18 cellular contexts compared by ENCODE assay signal in genomic region chr12:124437121-124437520, GRCh38.
"Had no signal": no experiment of that assay in that cellular context is flagged by ENCODE, and none has a peak within 500 bp of the region (broad histone marks: within the 10 kb centered on the region; RNA-seq: fewer than 3 reads in every experiment).

No MANE protein-coding gene starts in this region.

- H3K27me3 Mint-ChIP-seq: activated CD4-positive, alpha-beta memory T cell treated with anti-CD3 and anti-CD28 coated beads, Interleukin-2, amount 10 ng/mL, durations not matched to agents 7 days and 5 days; activated CD4-positive, alpha-beta T cell treated with anti-CD3 and anti-CD28 coated beads for 36 hours had no signal

- H3K4me1 ChIP-seq: pancreas had no signal

- H3K27me3 ChIP-seq: brain microvascular endothelial cell, esophagus squamous epithelium, heart left ventricle, pancreas, right atrium auricular region, SJSA1, suprapubic skin, upper lobe of right lung had no signal

- H3K9me3 ChIP-seq: esophagus squamous epithelium, heart left ventricle, pancreas, right atrium auricular region, SJSA1, suprapubic skin, upper lobe of right lung had no signal

- FAIRE-seq: pancreas had no signal

- H3K4me3 ChIP-seq: esophagus squamous epithelium, heart left ventricle, pancreas, right atrium auricular region, SJSA1, suprapubic skin, upper lobe of right lung had no signal

- H3K27ac ChIP-seq: brain microvascular endothelial cell, pancreas, SJSA1, suprapubic skin, upper lobe of right lung had no signal

- H3K27ac Mint-ChIP-seq: activated CD4-positive, alpha-beta memory T cell treated with anti-CD3 and anti-CD28 coated beads, Interleukin-2, amount 10 ng/mL, durations not matched to agents 7 days and 5 days; activated naive CD4-positive, alpha-beta T cell treated with anti-CD3 and anti-CD28 coated beads for 36 hours had no signal

- H3K4me1 Mint-ChIP-seq: activated CD4-positive, alpha-beta memory T cell treated with anti-CD3 and anti-CD28 coated beads, Interleukin-2, amount 10 ng/mL, durations not matched to agents 7 days and 5 days had no signal

- DNase-seq: activated CD4-positive, alpha-beta memory T cell treated with anti-CD3 and anti-CD28 coated beads, Interleukin-2, amount 10 ng/mL, durations not matched to agents 7 days and 5 days; activated CD4-positive, alpha-beta T cell treated with anti-CD3 and anti-CD28 coated beads for 36 hours; activated CD8-positive, alpha-beta memory T cell treated with anti-CD3 and anti-CD28 coated beads, Interleukin-2, amount 50 U/mL, for 48 hours; activated naive CD4-positive, alpha-beta T cell treated with anti-CD3 and anti-CD28 coated beads for 36 hours; amniotic stem cell; brain microvascular endothelial cell; dermis blood vessel endothelial cell; esophagus squamous epithelium; left colon; mammary epithelial cell; pancreas; stimulated activated naive CD4-positive, alpha-beta T cell; T-helper 9 cell; upper lobe of right lung had no signal

- H3K36me3 ChIP-seq: pancreas had no signal

- H3K9me3 Mint-ChIP-seq: activated CD4-positive, alpha-beta memory T cell treated with anti-CD3 and anti-CD28 coated beads, Interleukin-2, amount 10 ng/mL, durations not matched to agents 7 days and 5 days; activated naive CD4-positive, alpha-beta T cell treated with anti-CD3 and anti-CD28 coated beads for 36 hours had no signal

- H3K4me3 Mint-ChIP-seq: activated CD4-positive, alpha-beta memory T cell treated with anti-CD3 and anti-CD28 coated beads, Interleukin-2, amount 10 ng/mL, durations not matched to agents 7 days and 5 days; activated CD4-positive, alpha-beta T cell treated with anti-CD3 and anti-CD28 coated beads for 36 hours; activated naive CD4-positive, alpha-beta T cell treated with anti-CD3 and anti-CD28 coated beads for 36 hours had no signal
